Comparison of ENCODE assay signal across 1 cellular context in genomic region chr5:178204205-178205009, GRCh38.
A peak's percentile ranks its signal among the peaks of the same experiment; 100 is the strongest.
TF ChIP-seq lines count a peak whose summit lies in the region.

HNRNPAB (plus strand) TSS chr5:178204533; CDS start chr5:178204838, 305 bp downstream.

TF ChIP-seq in GM12878, 131 proteins besides CTCF, POLR2A, EP300 and RAD21 (continued from another document and continues in another):
- TF ChIP-seq IRF5 (IDR thresholded peaks at IDR 0.05; ENCODE audit: borderline replicate concordance), result no peak
- TF ChIP-seq LARP7 (IDR thresholded peaks at IDR 0.05), result peak; percentile 62; the same call in 1 of the 2 replicates
- no peak for TF ChIP-seq YBX1 (IDR thresholded peaks at IDR 0.05)
- TF ChIP-seq SRF (IDR thresholded peaks at IDR 0.05; ENCODE audit: low read depth in 2 of 2, low read length in 2 of 2), result no peak
- peak; percentile 43; the same call in 1 of the 2 replicates for TF ChIP-seq ZNF687 (IDR thresholded peaks at IDR 0.05)
- no peak for TF ChIP-seq HDAC2 (IDR thresholded peaks at IDR 0.05)
- TF ChIP-seq ZNF207 (IDR thresholded peaks at IDR 0.05; ENCODE audit: borderline replicate concordance), result 0 out of 2 replicates have a peak, but pooled peaks have one; percentile 61
- TF ChIP-seq ZSCAN29 (IDR thresholded peaks at IDR 0.05), result no peak
- TF ChIP-seq BHLHE40 (IDR thresholded peaks at IDR 0.05; ENCODE audit: borderline replicate concordance in 1 of 2, low read depth in 2 of 2, low read length in 1 of 2), result peak; percentile 65 to 67
- TF ChIP-seq KDM1A (IDR thresholded peaks at IDR 0.05; ENCODE audit: borderline replicate concordance), result no peak
- no peak for TF ChIP-seq SREBF1 (IDR thresholded peaks at IDR 0.05; ENCODE audit: low read length)
- TF ChIP-seq NKRF (conservative IDR thresholded peaks at IDR 0.05), result peak; percentile 91
- no peak for TF ChIP-seq ZNF622 (IDR thresholded peaks at IDR 0.05)
- no peak for TF ChIP-seq ZNF24 (IDR thresholded peaks at IDR 0.05)
- TF ChIP-seq FOXM1 (IDR thresholded peaks at IDR 0.05; ENCODE audit: low read depth, low read length), result no peak
- no peak for TF ChIP-seq STAT3 (IDR thresholded peaks at IDR 0.05; ENCODE audit: low read depth, low read length)
- peak; percentile 82 for TF ChIP-seq FOS (IDR thresholded peaks at IDR 0.05; ENCODE audit: borderline replicate concordance, extremely low read depth, insufficient read length)
- peak; percentile 98 for TF ChIP-seq PBX3 (IDR thresholded peaks at IDR 0.05; ENCODE audit: insufficient replicate concordance, low read depth, low read length)
- no peak; the same call in 1 of the 2 replicates for TF ChIP-seq ZBTB33 (IDR thresholded peaks at IDR 0.05)
- peak; percentile 65 for TF ChIP-seq CREM (IDR thresholded peaks at IDR 0.05; ENCODE audit: low read depth)
- no peak for TF ChIP-seq SMARCA5 (IDR thresholded peaks at IDR 0.05)
- TF ChIP-seq BRCA1 (IDR thresholded peaks at IDR 0.05; ENCODE audit: low read depth, low read length), result no peak
- no peak for TF ChIP-seq USF2 (IDR thresholded peaks at IDR 0.05; ENCODE audit: borderline replicate concordance, low read depth, low read length)
- TF ChIP-seq ATF7 (IDR thresholded peaks at IDR 0.05; ENCODE audit: low read depth), result no peak
- TF ChIP-seq PKNOX1 (IDR thresholded peaks at IDR 0.05), result peak; percentile 99
- TF ChIP-seq ZBTB11 (CRISPR knock-in tag; IDR thresholded peaks at IDR 0.05), result no peak
- TF ChIP-seq NFIC (IDR thresholded peaks at IDR 0.05; ENCODE audit: low read depth, low read length), result no peak
- TF ChIP-seq HDAC6 (IDR thresholded peaks at IDR 0.05; ENCODE audit: unreplicated experiment), result peak; percentile 93
- TF ChIP-seq HDGF (IDR thresholded peaks at IDR 0.05), result no peak
- no peak for TF ChIP-seq BMI1 (IDR thresholded peaks at IDR 0.05; ENCODE audit: borderline replicate concordance)
- peak; percentile 81 for TF ChIP-seq BACH1 (IDR thresholded peaks at IDR 0.05; ENCODE audit: borderline replicate concordance)
- TF ChIP-seq ZNF592 (IDR thresholded peaks at IDR 0.05), result no peak
- no peak for TF ChIP-seq RFX5 (IDR thresholded peaks at IDR 0.05; ENCODE audit: low read depth, low read length)
- peak; percentile 98 for TF ChIP-seq DPF2 (IDR thresholded peaks at IDR 0.05)
- TF ChIP-seq NBN (IDR thresholded peaks at IDR 0.05), result 0 out of 2 replicates have a peak, but pooled peaks have one; percentile 19
- TF ChIP-seq ZBED1 (IDR thresholded peaks at IDR 0.05; ENCODE audit: borderline replicate concordance), result no peak
- peak; percentile 92 for TF ChIP-seq TCF3 (IDR thresholded peaks at IDR 0.05; ENCODE audit: borderline replicate concordance, insufficient read depth, low read depth, low read length)
- TF ChIP-seq JUNB (IDR thresholded peaks at IDR 0.05), result no peak
